In the genomic region with DNA sequence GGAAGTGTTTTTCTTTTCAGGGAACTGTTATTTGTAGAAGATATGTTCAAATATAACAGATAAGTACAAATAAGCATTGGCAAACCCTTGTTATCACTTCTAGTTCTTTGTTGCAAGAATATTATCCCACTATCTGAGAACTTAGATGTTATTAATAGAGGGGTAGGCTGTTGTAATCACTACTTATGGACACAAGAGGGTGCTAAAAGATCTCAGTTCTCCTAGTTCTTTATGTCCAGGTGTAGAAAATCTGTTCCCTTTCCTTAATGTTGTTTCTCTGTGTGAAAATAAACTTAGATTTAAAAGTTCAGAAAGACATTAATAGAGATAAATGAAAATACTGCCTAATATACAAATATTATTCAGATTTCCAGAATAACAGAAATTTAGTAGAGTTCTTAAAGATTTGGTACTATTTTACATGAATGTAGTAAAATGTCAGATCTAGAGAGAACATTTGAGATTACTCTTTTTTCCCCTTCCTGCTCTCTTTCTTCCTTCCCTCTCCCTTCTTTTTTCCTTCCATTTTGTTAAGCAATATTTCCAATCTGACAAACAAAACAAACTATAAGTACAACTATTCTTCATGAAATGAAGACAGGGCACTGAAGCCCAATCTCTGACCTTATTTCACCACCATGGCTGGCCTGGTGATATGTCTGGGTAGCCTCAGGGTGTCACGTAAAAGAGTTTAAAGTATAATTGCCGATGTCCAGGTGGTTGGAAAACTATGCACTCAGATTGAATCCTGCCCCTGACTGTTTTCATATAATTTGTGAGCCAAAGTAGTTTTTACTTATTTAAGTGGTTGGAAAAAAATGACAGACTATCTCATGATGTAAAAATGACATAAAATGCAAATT, we compare ENCODE assay signal across 8 cellular contexts. TPM values are rescaled to one million over a fixed set of nuclear protein-coding genes. Genes with fewer than 3 reads are reported as not detected.
DNase-seq lines count a peak whose midpoint lies in the region; ATAC-seq, FAIRE-seq and TF ChIP-seq lines count a peak whose summit lies in the region.

No MANE protein-coding gene starts in this region.

- H3K4me1 Mint-ChIP-seq in activated CD8-positive, alpha-beta memory T cell treated with anti-CD3 and anti-CD28 coated beads, Interleukin-2, amount 10 ng/mL, durations not matched to agents 7 days and 5 days: no peaks in the 10 kb centered on the region

- no peaks in the 10 kb centered on the region for H3K36me3 Mint-ChIP-seq in activated CD8-positive, alpha-beta memory T cell treated with anti-CD3 and anti-CD28 coated beads, Interleukin-2, amount 10 ng/mL, durations not matched to agents 7 days and 5 days

- H3K4me1 ChIP-seq in esophagus squamous epithelium: peaks cover 0 to 12% (median 0%) of the 10 kb centered on the region in 3 donors

- H3K4me3 ChIP-seq in HL-60 (replicated peaks; ENCODE audit: insufficient read depth, low read length): no peak overlapping the region
- no peak overlapping the region for H3K4me3 ChIP-seq in esophagus squamous epithelium

- intact Hi-C loops in esophagus squamous epithelium (cut with DNase I): no loop called here

- no peaks in the 10 kb centered on the region for H3K9me3 ChIP-seq in esophagus squamous epithelium

- DNase-seq in COLO829 (ENCODE audit: low spot score) (peak; percentile 53), HL-60 (ENCODE audit: low read depth in 1 of 2, low spot score in 1 of 2) (no peak), RCC 7860 (ENCODE audit: low spot score) (peak; percentile 31), esophagus squamous epithelium (lab: John Stamatoyannopoulos, UW) (no peak), pons (ENCODE audit: low spot score) (peak; percentile 50), NCI-H128 (lab: John Stamatoyannopoulos, UW; ENCODE audit: unreplicated experiment) (no peak)
- no peak for DNase-seq in activated CD8-positive, alpha-beta memory T cell treated with anti-CD3 and anti-CD28 coated beads, Interleukin-2, amount 10 ng/mL, durations not matched to agents 7 days and 5 days

- CTCF ChIA-PET in activated CD8-positive, alpha-beta memory T cell treated with anti-CD3 and anti-CD28 coated beads, Interleukin-2, amount 10 ng/mL, durations not matched to agents 7 days and 5 days (lab: Charles Lee): interaction anchor here (1.4 kb wide), 1 partner anchor 781 kb away, joined by 8 read pairs; no protein-coding TSS in a partner anchor

- peak; percentile 74 for FAIRE-seq in RCC 7860 (lab: Jason Lieb, UNC)

- 53 to 54% methylated on average over 2 of the region's 2 CpGs for WGBS in esophagus squamous epithelium, 2 donors

- H3K27ac ChIP-seq in HL-60 (replicated peaks) (no peak overlapping the region), esophagus squamous epithelium (peak overlapping the region in 1 of 4 donors; percentile 11)

- peak; percentile 96 for ATAC-seq in GM19351 (IDR thresholded peaks at IDR 0.05; ENCODE audit: unreplicated experiment)
- ATAC-seq in activated CD8-positive, alpha-beta memory T cell treated with anti-CD3 and anti-CD28 coated beads, Interleukin-2, amount 10 ng/mL, durations not matched to agents 7 days and 5 days: no peak

- TF ChIP-seq CTCF in HL-60 (IDR thresholded peaks at IDR 0.05; ENCODE audit: insufficient read depth, low read length) (peak; percentile 53), esophagus squamous epithelium (IDR thresholded peaks at IDR 0.05) (peak in 5 of 6 experiments; percentile 60 to 90 (median 80))

- H3K36me3 ChIP-seq in esophagus squamous epithelium: no peaks in the 10 kb centered on the region

- no peak overlapping the region for H3K27ac Mint-ChIP-seq in activated CD8-positive, alpha-beta memory T cell treated with anti-CD3 and anti-CD28 coated beads, Interleukin-2, amount 10 ng/mL, durations not matched to agents 7 days and 5 days

- H3K9me3 Mint-ChIP-seq in activated CD8-positive, alpha-beta memory T cell treated with anti-CD3 and anti-CD28 coated beads, Interleukin-2, amount 10 ng/mL, durations not matched to agents 7 days and 5 days (ENCODE audit: low read depth): no peaks in the 10 kb centered on the region

- TF ChIP-seq POLR2A in esophagus squamous epithelium (IDR thresholded peaks at IDR 0.05): no peak

- no peak overlapping the region for H3K4me3 Mint-ChIP-seq in activated CD8-positive, alpha-beta memory T cell treated with anti-CD3 and anti-CD28 coated beads, Interleukin-2, amount 10 ng/mL, durations not matched to agents 7 days and 5 days

- H3K27me3 ChIP-seq in HL-60 (ENCODE audit: insufficient read depth, poor library complexity, severe bottlenecking) (no peaks in the 10 kb centered on the region), esophagus squamous epithelium (no peaks in the 10 kb centered on the region)

- H3K27me3 Mint-ChIP-seq in activated CD8-positive, alpha-beta memory T cell treated with anti-CD3 and anti-CD28 coated beads, Interleukin-2, amount 10 ng/mL, durations not matched to agents 7 days and 5 days: peaks cover under 1% of the 10 kb centered on the region

RNA-seq across cellular contexts. Expression of gene C5orf46, which starts 43.6 kb away (rescaled TPM):
- not detected for total RNA-seq in esophagus squamous epithelium
- not detected for total RNA-seq in activated CD8-positive, alpha-beta memory T cell treated with anti-CD3 and anti-CD28 coated beads, Interleukin-2, amount 10 ng/mL, durations not matched to agents 7 days and 5 days

Comparison
In these comparisons a context has a peak if more than half of its experiments do, and no peak if none do; other contexts are left out.
1. DNase-seq: peak in COLO829 (single experiment), RCC 7860 (single experiment) and pons (single experiment); none in HL-60 (0 of 2), esophagus squamous epithelium (single experiment), activated CD8-positive, alpha-beta memory T cell treated with anti-CD3 and anti-CD28 coated beads, Interleukin-2, amount 10 ng/mL, durations not matched to agents 7 days and 5 days (single experiment) and NCI-H128 (single experiment).